Comparison of ENCODE assay signal across 8 cellular contexts in the genomic region with DNA sequence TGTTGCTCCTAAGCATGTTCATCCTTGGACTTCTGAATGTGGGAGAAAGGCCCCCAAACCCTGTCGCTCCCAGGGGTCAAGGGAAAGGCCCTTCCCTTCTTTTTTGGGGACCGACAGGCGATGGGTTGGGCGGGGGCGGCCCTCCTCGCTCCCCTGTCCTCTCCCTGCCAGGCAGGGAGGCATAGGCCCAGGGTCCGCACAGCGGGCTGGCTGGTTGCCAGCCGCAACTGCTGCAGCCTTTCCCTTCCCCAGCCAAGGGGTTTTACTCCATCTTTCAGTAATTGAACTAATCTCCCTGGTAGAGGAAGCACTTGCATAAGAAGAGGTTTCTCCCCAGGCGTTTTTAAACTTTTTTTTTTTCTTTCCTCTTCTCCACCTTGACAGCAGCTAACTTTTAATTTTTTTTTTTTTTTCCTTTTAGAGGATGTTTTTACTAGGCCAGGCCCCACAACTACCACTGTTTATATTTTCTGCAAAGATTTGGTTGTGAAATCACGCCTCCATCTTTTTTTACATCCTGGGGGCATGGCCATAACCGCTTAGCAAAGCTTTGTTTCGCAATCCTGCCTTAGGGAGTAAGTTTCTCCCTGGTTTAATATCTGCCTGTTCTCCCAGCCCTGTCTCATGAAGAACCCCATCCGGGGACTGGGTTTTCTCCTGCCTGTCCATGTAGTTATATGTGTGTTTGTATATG.
DNase-seq lines count a peak whose midpoint lies in the region; ATAC-seq and TF ChIP-seq lines count a peak whose summit lies in the region.

No MANE protein-coding gene starts in this region.

- no TSS peak for BruUV-seq in Calu3 (replicated peaks; lab: Mats Ljungman, UMichigan)

- TF ChIP-seq CTCF in Calu3 (IDR thresholded peaks at IDR 0.05; ENCODE audit: unreplicated experiment), result no peak
- TF ChIP-seq CTCF in NB4 (IDR thresholded peaks at IDR 0.05; ENCODE audit: low read depth, low read length), result no peak
- no peak for TF ChIP-seq CTCF in cardiac fibroblast (IDR thresholded peaks at IDR 0.05; ENCODE audit: low read depth, low read length)
- no peak for TF ChIP-seq CTCF in nephron progenitor cell (IDR thresholded peaks at IDR 0.05)

- intact Hi-C loops in Calu3 (cut with micrococcal nuclease; ENCODE audit: unreplicated experiment), result no loop called here

- TF ChIP-seq POLR2A in NB4 (IDR thresholded peaks at IDR 0.05; ENCODE audit: extremely low read depth, insufficient read length), result no peak

- H3K4me3 Mint-ChIP-seq in Calu3 (ENCODE audit: low read depth, unreplicated experiment) (no peak overlapping the region), nephron progenitor cell (peak overlapping the region; percentile 59)

- ATAC-seq in HG03196 (IDR thresholded peaks at IDR 0.05; ENCODE audit: unreplicated experiment), result no peak

- H3K4me3 ChIP-seq in NB4 (ENCODE audit: low read depth, low read length), result peak overlapping the region; percentile 7
- H3K4me3 ChIP-seq in cardiac fibroblast (replicated peaks in 1 of 2; ENCODE audit: low read depth in 2 of 2, low read length in 2 of 2), result no peak overlapping the region

- no peak overlapping the region for H3K27ac Mint-ChIP-seq in Calu3 (ENCODE audit: unreplicated experiment)
- peak overlapping the region; percentile 37 for H3K27ac Mint-ChIP-seq in nephron progenitor cell

- H3K9me3 Mint-ChIP-seq in Calu3 (ENCODE audit: low read depth, unreplicated experiment) (no peaks in the 10 kb centered on the region), nephron progenitor cell (peaks cover 12% of the 10 kb centered on the region)

- no peaks in the 10 kb centered on the region for H3K27me3 Mint-ChIP-seq in Calu3 (ENCODE audit: unreplicated experiment)
- peaks cover 3% of the 10 kb centered on the region for H3K27me3 Mint-ChIP-seq in nephron progenitor cell (ENCODE audit: low read depth, poor library complexity)

- DNase-seq in Calu3 (peak; percentile 11), NB4 (ENCODE audit: low read depth) (peak; percentile 92), cardiac fibroblast (ENCODE audit: low read depth in 2 of 2) (peak; percentile 86 to 89), nephron progenitor cell (no peak), globus pallidus (ENCODE audit: low spot score) (no peak), NCI-H1417 (lab: John Stamatoyannopoulos, UW) (no peak)
- no peak for DNase-seq in activated CD4-positive, CD25-positive, alpha-beta regulatory T cell (lab: John Stamatoyannopoulos, UW)

- H3K36me3 Mint-ChIP-seq in Calu3 (ENCODE audit: insufficient read depth, unreplicated experiment) (no peaks in the 10 kb centered on the region), nephron progenitor cell (ENCODE audit: low read depth) (peaks cover 5% of the 10 kb centered on the region)

- CTCF ChIA-PET in Calu3 (lab: Charles Lee), result interaction anchor here (1.1 kb wide), 1 partner anchor 34 kb away, joined by 3 read pairs; no protein-coding TSS in a partner anchor

- H3K4me1 Mint-ChIP-seq in Calu3 (ENCODE audit: low read depth, unreplicated experiment), result peaks cover 7% of the 10 kb centered on the region
- H3K4me1 Mint-ChIP-seq in nephron progenitor cell, result peaks cover 30% of the 10 kb centered on the region

Comparison
In these comparisons a context has a peak if more than half of its experiments do, and no peak if none do; other contexts are left out.
1. DNase-seq: peak in Calu3 (single experiment), NB4 (single experiment) and cardiac fibroblast (2 of 2); none in nephron progenitor cell (single experiment), activated CD4-positive, CD25-positive, alpha-beta regulatory T cell (0 of 4), globus pallidus (single experiment) and NCI-H1417 (0 of 3).